1 cellular context compared by ENCODE assay signal in genomic region chr10:124225468-124226270, GRCh38.
TF ChIP-seq lines count a peak whose summit lies in the region.

No MANE protein-coding gene starts in this region.

TF ChIP-seq in K562, 482 proteins besides CTCF, POLR2A, EP300 and RAD21 (continued from another document):
- TF ChIP-seq PATZ1 (CRISPR knock-in tag; IDR thresholded peaks at IDR 0.05; ENCODE audit: borderline replicate concordance) (no peak), THAP7 (CRISPR knock-in tag; IDR thresholded peaks at IDR 0.05) (no peak)
